ENCODE assay signal across 9 cellular contexts in genomic region chr10:59991661-59992060, GRCh38.
DNase-seq lines count a peak whose midpoint lies in the region; ATAC-seq, FAIRE-seq and TF ChIP-seq lines count a peak whose summit lies in the region.
"Had no signal": no experiment of that assay in that cellular context is flagged by ENCODE, and none has a peak within 500 bp of the region (broad histone marks: within the 10 kb centered on the region; RNA-seq: fewer than 3 reads in every experiment).

No MANE protein-coding gene starts in this region.

- H3K36me3 ChIP-seq in astrocyte (ENCODE audit: insufficient read depth, low read length) (no peaks in the 10 kb centered on the region), right lobe of liver (no peaks in the 10 kb centered on the region)
- H3K36me3 ChIP-seq: ascending aorta had no signal

- H3K4me3 ChIP-seq in astrocyte (ENCODE audit: insufficient read depth, low read depth, low read length): no peak overlapping the region
- H3K4me3 ChIP-seq in right lobe of liver: no peak overlapping the region
- H3K4me3 ChIP-seq: ascending aorta had no signal

- no peaks in the 10 kb centered on the region for H3K27me3 ChIP-seq in astrocyte (ENCODE audit: insufficient read depth, low read length)
- H3K27me3 ChIP-seq in right lobe of liver: no peaks in the 10 kb centered on the region
- H3K27me3 ChIP-seq: ascending aorta had no signal

- peak overlapping the region; percentile 6 for H3K27ac Mint-ChIP-seq in astrocyte (ENCODE audit: unreplicated experiment)

- DNase-seq in COLO668 (lab: John Stamatoyannopoulos, UW; ENCODE audit: unreplicated experiment) (peak; percentile 79), HCEC 1CT (peak; percentile 6), NCI-H2107 treated with DMSO at 0.1 percent for 48 hours (lab: John Stamatoyannopoulos, UW; ENCODE audit: unreplicated experiment) (peak; percentile 75), astrocyte (ENCODE audit: low read depth) (peak; percentile 74), right lobe of liver (no peak), amniotic stem cell (lab: John Stamatoyannopoulos, UW) (no peak), OCI-M2 (lab: John Stamatoyannopoulos, UW; ENCODE audit: unreplicated experiment) (no peak)
- DNase-seq in activated T-cell treated with anti-CD3 and anti-CD28 coated beads, Interleukin-2, amount 50 U/mL, for 1 hour: no peak

- peak overlapping the region; percentile 52 for H3K4me2 ChIP-seq in astrocyte (ENCODE audit: low read length)

- TF ChIP-seq POLR2A in right lobe of liver (IDR thresholded peaks at IDR 0.05): no peak

- peak overlapping the region; percentile 8 for H2AFZ ChIP-seq in astrocyte (ENCODE audit: low read depth, low read length)

- H3K4me1 ChIP-seq in astrocyte (ENCODE audit: insufficient read depth, low read length) (no peaks in the 10 kb centered on the region), right lobe of liver (no peaks in the 10 kb centered on the region)
- H3K4me1 ChIP-seq: ascending aorta had no signal

- H3K79me2 ChIP-seq in astrocyte (ENCODE audit: insufficient read depth, low read length): no peaks in the 10 kb centered on the region

- H3K9ac ChIP-seq in astrocyte (ENCODE audit: low read length): no peak overlapping the region

- no peak for TF ChIP-seq CTCF in astrocyte (IDR thresholded peaks at IDR 0.05; ENCODE audit: insufficient read depth, low read depth, low read length)
- no peak for TF ChIP-seq CTCF in right lobe of liver (IDR thresholded peaks at IDR 0.05)

- no peak for FAIRE-seq in astrocyte (lab: Jason Lieb, UNC)

- H3K27ac ChIP-seq in astrocyte (ENCODE audit: low read depth, low read length) (no peak overlapping the region), right lobe of liver (no peak overlapping the region)
- H3K27ac ChIP-seq: ascending aorta had no signal

- H3K36me3 Mint-ChIP-seq in astrocyte (ENCODE audit: low read depth, unreplicated experiment): no peaks in the 10 kb centered on the region

- no peaks in the 10 kb centered on the region for H3K27me3 Mint-ChIP-seq in astrocyte (ENCODE audit: low read depth, unreplicated experiment)

- whole genome bisulfite sequencing in right lobe of liver (ENCODE audit: insufficient coverage, low coverage, low lambda C conversion rate, missing lambda C conversion rate): 31% methylated on average over 3 of the region's 3 CpGs

- peaks cover 4% of the 10 kb centered on the region for H3K4me1 Mint-ChIP-seq in astrocyte (ENCODE audit: low read depth, unreplicated experiment)

- intact Hi-C loops in right lobe of liver (cut with DNase I): no loop called here

- peak; percentile 50 to 72 (median 54) for ATAC-seq in right lobe of liver

- H4K20me1 ChIP-seq in astrocyte (ENCODE audit: insufficient read depth, low read length): no peaks in the 10 kb centered on the region

- no peak overlapping the region for H3K4me3 Mint-ChIP-seq in astrocyte (ENCODE audit: unreplicated experiment)

- H3K9me3 ChIP-seq in astrocyte (ENCODE audit: insufficient read depth, low read depth, low read length): no peaks in the 10 kb centered on the region
- H3K9me3 ChIP-seq in right lobe of liver: no peaks in the 10 kb centered on the region

- H3K9me3 Mint-ChIP-seq in astrocyte (ENCODE audit: unreplicated experiment): no peaks in the 10 kb centered on the region

Comparison
In these comparisons a context has a peak if more than half of its experiments do, and no peak if none do; other contexts are left out.
1. DNase-seq: peak in COLO668 (single experiment), HCEC 1CT (single experiment), NCI-H2107 treated with DMSO at 0.1 percent for 48 hours (single experiment) and astrocyte (single experiment); none in right lobe of liver (0 of 3), amniotic stem cell (single experiment), OCI-M2 (single experiment) and activated T-cell treated with anti-CD3 and anti-CD28 coated beads, Interleukin-2, amount 50 U/mL, for 1 hour (single experiment).